25 cellular contexts compared by ENCODE assay signal in the genomic region with DNA sequence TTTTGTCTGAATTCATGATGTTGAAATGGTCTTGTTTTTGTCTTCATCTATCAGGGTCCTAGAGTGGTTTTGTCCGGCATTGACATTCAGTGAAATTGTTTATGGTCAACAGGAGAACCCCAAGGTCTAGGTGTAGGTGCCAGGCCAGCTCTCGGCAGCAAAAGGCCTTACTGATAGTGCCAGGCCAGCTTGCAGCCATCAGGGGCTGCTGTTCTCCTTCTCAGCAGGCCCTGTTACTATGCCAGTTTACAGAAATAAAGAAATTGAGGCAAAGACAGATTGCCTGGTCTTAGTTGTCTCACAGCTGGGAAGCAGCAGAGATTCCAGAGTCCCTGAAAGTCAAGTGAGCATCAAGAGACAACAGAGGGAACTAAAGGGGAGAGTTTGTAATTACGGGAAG. TPM values are rescaled to one million over a fixed set of nuclear protein-coding genes. Genes with fewer than 3 reads are reported as not detected.
DNase-seq lines count a peak whose midpoint lies in the region; ATAC-seq and TF ChIP-seq lines count a peak whose summit lies in the region.
"Had no signal": no experiment of that assay in that cellular context is flagged by ENCODE, and none has a peak within 500 bp of the region (broad histone marks: within the 10 kb centered on the region; RNA-seq: fewer than 3 reads in every experiment).

No MANE protein-coding gene starts in this region.

- no peak for DNase-seq in heart left ventricle
- DNase-seq in cardiac septum (ENCODE audit: low spot score), result no peak
- no peak for DNase-seq in HCT116 (ENCODE audit: low read depth, low spot score)
- no peak for DNase-seq in epithelial cell of proximal tubule (ENCODE audit: low read depth)
- DNase-seq in smooth muscle cell (lab: John Stamatoyannopoulos, UW; ENCODE audit: unreplicated experiment), result no peak
- DNase-seq in inferior parietal cortex (ENCODE audit: extremely low spot score), result no peak
- no peak for DNase-seq in NCI-H128 (lab: John Stamatoyannopoulos, UW; ENCODE audit: unreplicated experiment)
- no peak for DNase-seq in glomerular visceral epithelial cell (ENCODE audit: extremely low spot score)
- DNase-seq: activated CD4-positive, alpha-beta memory T cell treated with anti-CD3 and anti-CD28 coated beads, Interleukin-2, amount 10 ng/mL, durations not matched to agents 7 days and 5 days; activated effector memory CD4-positive, alpha-beta T cell treated with anti-CD3 and anti-CD28 coated beads, Interleukin-2, amount 50 U/mL, for 16 hours; activated naive CD8-positive, alpha-beta T cell treated with anti-CD3 and anti-CD28 coated beads, Interleukin-2, amount 50 U/mL, for 24 hours; brain microvascular endothelial cell; colonic mucosa; EL; H7; MM.1S; NCI-H1436; NCI-H524; stimulated activated CD4-positive, alpha-beta T cell treated with anti-CD3 and anti-CD28 coated beads, Interleukin-4, amount 100 ng/mL, for 1 hour; stimulated activated naive CD4-positive, alpha-beta T cell treated with Interleukin-2 at 50 U/mL for 16 hours; T1000 had no signal

- peak in 11 of 12 donors; percentile 9 to 52 (median 34) for TF ChIP-seq CTCF in heart left ventricle (IDR thresholded peaks at IDR 0.05)
- TF ChIP-seq CTCF in HCT116 (IDR thresholded peaks at IDR 0.05 in 2 of 3, conservative IDR thresholded peaks at IDR 0.05 in 1 of 3; ENCODE audit: borderline replicate concordance in 1 of 3, insufficient read depth in 1 of 3, low read depth in 2 of 3, low read length in 2 of 3), result no peak
- TF ChIP-seq CTCF in epithelial cell of proximal tubule (conservative IDR thresholded peaks at IDR 0.05; ENCODE audit: low read depth, low read length), result peak; percentile 46
- TF ChIP-seq CTCF in smooth muscle cell (IDR thresholded peaks at IDR 0.05; ENCODE audit: borderline replicate concordance, insufficient read depth, poor library complexity, severe bottlenecking), result peak; percentile 17

- H3K27ac ChIP-seq in heart left ventricle (no peak overlapping the region), HCT116 (ENCODE audit: low read depth, low read length) (no peak overlapping the region), smooth muscle cell (ENCODE audit: low read depth) (no peak overlapping the region)
- H3K27ac ChIP-seq: brain microvascular endothelial cell, colonic mucosa, RWPE1, tibial nerve had no signal

- H4K20me1 ChIP-seq in HCT116 (ENCODE audit: insufficient read depth), result no peaks in the 10 kb centered on the region
- no peaks in the 10 kb centered on the region for H4K20me1 ChIP-seq in smooth muscle cell (ENCODE audit: low read depth)

- CTCF ChIA-PET in HCT116 (lab: Charles Lee), result no interaction called here

- H3K4me3 ChIP-seq in heart left ventricle (no peak overlapping the region), HCT116 (replicated peaks in 1 of 2; ENCODE audit: low read depth in 1 of 2, low read length in 2 of 2) (no peak overlapping the region), epithelial cell of proximal tubule (ENCODE audit: low read depth, low read length) (no peak overlapping the region), smooth muscle cell (no peak overlapping the region)
- H3K4me3 ChIP-seq: colonic mucosa, tibial nerve had no signal

- no peaks in the 10 kb centered on the region for H3K9me3 ChIP-seq in heart left ventricle
- H3K9me3 ChIP-seq in HCT116 (ENCODE audit: control insufficient read depth in 1 of 2, insufficient read depth in 1 of 2, low read depth in 1 of 2, low read length in 2 of 2), result peaks cover 0 to 8% of the 10 kb centered on the region in 2 experiments; a peak in 1 of 4 replicates
- H3K9me3 ChIP-seq in smooth muscle cell (replicated peaks; ENCODE audit: low read depth), result no peaks in the 10 kb centered on the region
- H3K9me3 ChIP-seq: colonic mucosa, tibial nerve had no signal

- TF ChIP-seq POLR2A in heart left ventricle (IDR thresholded peaks at IDR 0.05) (no peak), HCT116 (IDR thresholded peaks at IDR 0.05; ENCODE audit: borderline replicate concordance, extremely low read depth, insufficient read depth, insufficient read length) (no peak)

- POLR2A ChIA-PET in HCT116 (lab: Charles Lee), result no interaction called here

- H3K9me2 ChIP-seq in HCT116 (ENCODE audit: insufficient read depth), result no peaks in the 10 kb centered on the region

- TF ChIP-seq RAD21 in HCT116 (IDR thresholded peaks at IDR 0.05; ENCODE audit: low read depth), result peak; percentile 24; the same call in 1 of the 2 replicates

- RAD21 ChIA-PET in HCT116 (lab: Charles Lee; ENCODE audit: low non-redundant PET in 1 of 2, low total read pairs in 2 of 2, uncharacterized antibody in 2 of 2, unreplicated experiment in 2 of 2), result no interaction called here

- H3K36me3 ChIP-seq in heart left ventricle, result no peaks in the 10 kb centered on the region
- H3K36me3 ChIP-seq in HCT116 (ENCODE audit: control insufficient read depth in 1 of 2, insufficient read depth in 2 of 2, low read length in 2 of 2), result no peaks in the 10 kb centered on the region
- no peaks in the 10 kb centered on the region for H3K36me3 ChIP-seq in smooth muscle cell (ENCODE audit: low read depth)
- H3K36me3 ChIP-seq: brain microvascular endothelial cell, colonic mucosa, tibial nerve had no signal

- no peaks in the 10 kb centered on the region for H3K79me2 ChIP-seq in HCT116 (ENCODE audit: insufficient read depth, low read length)
- H3K79me2 ChIP-seq in smooth muscle cell (ENCODE audit: low read depth), result no peaks in the 10 kb centered on the region

- WGBS in heart left ventricle, 4 donors, result 63 to 71% (median 67%) methylated on average over 3 of the region's 3 CpGs
- WGBS in smooth muscle cell (ENCODE audit: low lambda C conversion rate), result 78% methylated on average over 3 of the region's 3 CpGs

- H3K4me1 ChIP-seq in heart left ventricle, result peaks cover 0 to 13% (median 0%) of the 10 kb centered on the region in 12 donors
- no peaks in the 10 kb centered on the region for H3K4me1 ChIP-seq in HCT116 (ENCODE audit: control insufficient read depth in 1 of 2, insufficient read depth in 2 of 2, low read length in 2 of 2)
- no peaks in the 10 kb centered on the region for H3K4me1 ChIP-seq in smooth muscle cell (ENCODE audit: low read depth)
- H3K4me1 ChIP-seq: colonic mucosa had no signal

- no peaks in the 10 kb centered on the region for H3F3A ChIP-seq in smooth muscle cell (ENCODE audit: low read depth)

- H2AFZ ChIP-seq in HCT116 (ENCODE audit: low read depth, low read length, poor library complexity, severe bottlenecking) (no peak overlapping the region), smooth muscle cell (ENCODE audit: low read depth) (no peak overlapping the region)

- peaks cover 0 to 5% (median 0%) of the 10 kb centered on the region in 9 donors for H3K27me3 ChIP-seq in heart left ventricle
- H3K27me3 ChIP-seq in HCT116 (ENCODE audit: insufficient read depth, low read length), result peaks cover 27% of the 10 kb centered on the region; the same call in 1 of the 2 replicates
- no peaks in the 10 kb centered on the region for H3K27me3 ChIP-seq in smooth muscle cell (ENCODE audit: low read depth)
- H3K27me3 ChIP-seq: brain microvascular endothelial cell, colonic mucosa, tibial nerve had no signal

- H3K4me2 ChIP-seq in HCT116 (ENCODE audit: low read length) (no peak overlapping the region), smooth muscle cell (no peak overlapping the region)

- ATAC-seq in heart left ventricle, result no peak
- ATAC-seq in HCT116, result no peak
- ATAC-seq: activated naive CD8-positive, alpha-beta T cell treated with anti-CD3 and anti-CD28 coated beads, Interleukin-2, amount 50 U/mL, for 24 hours had no signal

- BruUV-seq in HCT116 (replicated peaks; lab: Mats Ljungman, UMichigan), result no TSS peak

- H3K9ac ChIP-seq in HCT116 (ENCODE audit: low read length) (no peak overlapping the region), smooth muscle cell (ENCODE audit: low read depth) (no peak overlapping the region)

- intact Hi-C loops in heart left ventricle (cut with DNase I) (loop anchor here in 4 of 10 donors (2.0 to 10.0 kb wide), 6 partner anchors 139 to 866 kb away; a partner anchor contains a TSS), cardiac septum (cut with DNase I) (loop anchor here (5.0 kb wide), 1 partner anchor 286 kb away; no protein-coding TSS in a partner anchor), HCT116 (cut with micrococcal nuclease) (no loop called here)

TF ChIP-seq in HCT116, 20 proteins besides CTCF, POLR2A, EP300 and RAD21:
- TF ChIP-seq ZNF274 (IDR thresholded peaks at IDR 0.05; ENCODE audit: low read depth, low read length), result no peak
- no peak for TF ChIP-seq EZH2 (IDR thresholded peaks at IDR 0.05)
- TF ChIP-seq JUND (IDR thresholded peaks at IDR 0.05), result no peak
- no peak for TF ChIP-seq YY1 (IDR thresholded peaks at IDR 0.05; ENCODE audit: extremely low read depth, insufficient replicate concordance, low read depth, low read length)
- TF ChIP-seq, protein P1, sequence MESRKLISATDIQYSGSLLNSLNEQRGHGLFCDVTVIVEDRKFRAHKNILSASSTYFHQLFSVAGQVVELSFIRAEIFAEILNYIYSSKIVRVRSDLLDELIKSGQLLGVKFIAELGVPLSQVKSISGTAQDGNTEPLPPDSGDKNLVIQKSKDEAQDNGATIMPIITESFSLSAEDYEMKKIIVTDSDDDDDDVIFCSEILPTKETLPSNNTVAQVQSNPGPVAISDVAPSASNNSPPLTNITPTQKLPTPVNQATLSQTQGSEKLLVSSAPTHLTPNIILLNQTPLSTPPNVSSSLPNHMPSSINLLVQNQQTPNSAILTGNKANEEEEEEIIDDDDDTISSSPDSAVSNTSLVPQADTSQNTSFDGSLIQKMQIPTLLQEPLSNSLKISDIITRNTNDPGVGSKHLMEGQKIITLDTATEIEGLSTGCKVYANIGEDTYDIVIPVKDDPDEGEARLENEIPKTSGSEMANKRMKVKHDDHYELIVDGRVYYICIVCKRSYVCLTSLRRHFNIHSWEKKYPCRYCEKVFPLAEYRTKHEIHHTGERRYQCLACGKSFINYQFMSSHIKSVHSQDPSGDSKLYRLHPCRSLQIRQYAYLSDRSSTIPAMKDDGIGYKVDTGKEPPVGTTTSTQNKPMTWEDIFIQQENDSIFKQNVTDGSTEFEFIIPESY (IDR thresholded peaks at IDR 0.05; ENCODE audit: extremely low read depth, insufficient replicate concordance, low read length), result no peak
- no peak for TF ChIP-seq SP1 (IDR thresholded peaks at IDR 0.05; ENCODE audit: low read depth)
- TF ChIP-seq FOSL1 (IDR thresholded peaks at IDR 0.05; ENCODE audit: low read depth), result no peak
- no peak for TF ChIP-seq POLR2AphosphoS5 (IDR thresholded peaks at IDR 0.05; ENCODE audit: low read depth, low read length)
- no peak for TF ChIP-seq TCF7L2 (IDR thresholded peaks at IDR 0.05; ENCODE audit: borderline replicate concordance, extremely low read depth, insufficient read depth, insufficient read length)

RNA-seq across cellular contexts. Expression of a gene that starts 12.0 kb away (rescaled TPM):
- total RNA-seq in heart left ventricle (not detected), cardiac septum (not detected), HCT116 (2021; ENCODE audit: unreplicated experiment) (not detected), epithelial cell of proximal tubule (not detected in 2 replicates), smooth muscle cell (not detected in 2 replicates)
- polyA plus RNA-seq in heart left ventricle (not detected), smooth muscle cell (not detected in 2 replicates)
- polyA plus RNA-seq in HCT116 (2012), result not detected in 2 replicates
- total RNA-seq: A172; activated CD4-positive, alpha-beta memory T cell treated with anti-CD3 and anti-CD28 coated beads, Interleukin-2, amount 10 ng/mL, durations not matched to agents 7 days and 5 days; colonic mucosa; H7; lung microvascular endothelial cell; tibial nerve had no signal

Comparison
In these comparisons a context has a peak if more than half of its experiments do, and no peak if none do; other contexts are left out.
1. CTCF ChIP-seq: peak in heart left ventricle (11 of 12), epithelial cell of proximal tubule (single experiment) and smooth muscle cell (single experiment); none in HCT116 (0 of 3).